18 cellular contexts compared by ENCODE assay signal in genomic region chr6:14292119-14292518, GRCh38.
A peak's percentile ranks its signal among the peaks of the same experiment; 100 is the strongest.
DNase-seq lines count a peak whose midpoint lies in the region; ATAC-seq and TF ChIP-seq lines count a peak whose summit lies in the region.
"Had no signal": no experiment of that assay in that cellular context is flagged by ENCODE, and none has a peak within 500 bp of the region (broad histone marks: within the 10 kb centered on the region; RNA-seq: fewer than 3 reads in every experiment).

No MANE protein-coding gene starts in this region.

- DNase-seq in Caki2 (ENCODE audit: low read depth), result peak; percentile 4
- DNase-seq in NCI-H1105 (lab: John Stamatoyannopoulos, UW), result peak; percentile 55
- DNase-seq in NCI-H510A (lab: John Stamatoyannopoulos, UW), result peak; percentile 68
- DNase-seq in endodermal cell, result no peak
- no peak for DNase-seq in stimulated activated CD4-positive, alpha-beta T cell treated with anti-CD3 and anti-CD28 coated beads, Interleukin-4, amount 100 ng/mL, for 24 hours
- no peak for DNase-seq in heart right ventricle
- DNase-seq in NOMO-1 treated with DMSO at 0.1 percent for 48 hours (lab: John Stamatoyannopoulos, UW; ENCODE audit: unreplicated experiment), result no peak
- DNase-seq: activated naive CD4-positive, alpha-beta T cell; activated T-cell treated with anti-CD3 and anti-CD28 coated beads for 4 hours; CD4-positive, alpha-beta memory T cell; effector memory CD4-positive, alpha-beta T cell; head of caudate nucleus; naive B cell; NCI-H2081 treated with DMSO at 0.1 percent for 48 hours; pancreas had no signal

- TF ChIP-seq CTCF in endodermal cell (conservative IDR thresholded peaks at IDR 0.05), result no peak
- no peak for TF ChIP-seq CTCF in heart right ventricle (IDR thresholded peaks at IDR 0.05)

- H3K4me3 ChIP-seq in endodermal cell (ENCODE audit: low read length) (no peak overlapping the region), heart right ventricle (no peak overlapping the region)
- H3K4me3 ChIP-seq: pancreas had no signal

- peaks cover 86% of the 10 kb centered on the region for H3K36me3 Mint-ChIP-seq in endodermal cell (ENCODE audit: low read depth)
- H3K36me3 Mint-ChIP-seq: CD4-positive, alpha-beta memory T cell had no signal

- H3K4me1 ChIP-seq in endodermal cell (ENCODE audit: control insufficient read depth, insufficient read depth, low read length), result peaks cover 5% of the 10 kb centered on the region
- H3K4me1 ChIP-seq in heart right ventricle, result no peaks in the 10 kb centered on the region
- H3K4me1 ChIP-seq: pancreas had no signal

- H3K27me3 ChIP-seq in endodermal cell (ENCODE audit: control insufficient read depth, insufficient read depth, low read length, poor library complexity, severe bottlenecking) (no peaks in the 10 kb centered on the region), heart right ventricle (no peaks in the 10 kb centered on the region)
- H3K27me3 ChIP-seq: pancreas had no signal

- no peak overlapping the region for H3K27ac ChIP-seq in endodermal cell (ENCODE audit: low read depth, low read length)
- no peak overlapping the region for H3K27ac ChIP-seq in heart right ventricle
- H3K27ac ChIP-seq: KMS-11, pancreas had no signal

- WGBS in endodermal cell (ENCODE audit: insufficient coverage in 1 of 2, insufficient read length in 1 of 2), 2 experiments, result 63 to 90% methylated on average over 2 to 3 of the region's 3 CpGs
- WGBS in heart right ventricle, 2 donors, result 100% methylated on average over 3 of the region's 3 CpGs

- intact Hi-C loops in heart right ventricle (cut with DNase I), result no loop called here

- H3K36me3 ChIP-seq in endodermal cell (ENCODE audit: control insufficient read depth, insufficient read depth, low read length) (no peaks in the 10 kb centered on the region), heart right ventricle (no peaks in the 10 kb centered on the region)
- H3K36me3 ChIP-seq: pancreas had no signal

- H3K4me3 Mint-ChIP-seq in endodermal cell, result no peak overlapping the region
- H3K4me3 Mint-ChIP-seq: CD4-positive, alpha-beta memory T cell had no signal

- H3K27me3 Mint-ChIP-seq in endodermal cell (ENCODE audit: insufficient read depth), result no peaks in the 10 kb centered on the region
- H3K27me3 Mint-ChIP-seq: CD4-positive, alpha-beta memory T cell; naive B cell had no signal

- H3K9ac ChIP-seq in endodermal cell (ENCODE audit: extremely low read depth, low read length, poor library complexity, severe bottlenecking), result no peak overlapping the region
- H3K9ac ChIP-seq: KMS-11 had no signal

- peak overlapping the region; percentile 42 for H3K27ac Mint-ChIP-seq in endodermal cell
- H3K27ac Mint-ChIP-seq: CD4-positive, alpha-beta memory T cell had no signal

- H3K9me3 ChIP-seq in endodermal cell (ENCODE audit: control insufficient read depth, low read length) (no peaks in the 10 kb centered on the region), heart right ventricle (no peaks in the 10 kb centered on the region)
- H3K9me3 ChIP-seq: pancreas had no signal

- H3K4me1 Mint-ChIP-seq in endodermal cell, result peaks cover 34% of the 10 kb centered on the region
- H3K4me1 Mint-ChIP-seq: CD4-positive, alpha-beta memory T cell had no signal

- in situ Hi-C loops in Caki2 (cut with HindIII; ENCODE audit: low pct_unique_long_range_greater_than_20kb, low sequenced_read_pairs), result no loop called here

- ATAC-seq in HG02970 (IDR thresholded peaks at IDR 0.05; ENCODE audit: low FRiP score, unreplicated experiment) (no peak), heart right ventricle (no peak)
- ATAC-seq: Right ventricle myocardium inferior had no signal

- no peaks in the 10 kb centered on the region for H3K9me3 Mint-ChIP-seq in endodermal cell
- H3K9me3 Mint-ChIP-seq: CD4-positive, alpha-beta memory T cell had no signal

Comparison
In these comparisons a context has a peak if more than half of its experiments do, and no peak if none do; other contexts are left out.
1. DNase-seq: peak in Caki2 (single experiment), NCI-H1105 (single experiment) and NCI-H510A (single experiment); none in endodermal cell (single experiment), stimulated activated CD4-positive, alpha-beta T cell treated with anti-CD3 and anti-CD28 coated beads, Interleukin-4, amount 100 ng/mL, for 24 hours (single experiment), heart right ventricle (0 of 2) and NOMO-1 treated with DMSO at 0.1 percent for 48 hours (single experiment).